Comparison of ENCODE assay signal across 8 cellular contexts in the genomic region with DNA sequence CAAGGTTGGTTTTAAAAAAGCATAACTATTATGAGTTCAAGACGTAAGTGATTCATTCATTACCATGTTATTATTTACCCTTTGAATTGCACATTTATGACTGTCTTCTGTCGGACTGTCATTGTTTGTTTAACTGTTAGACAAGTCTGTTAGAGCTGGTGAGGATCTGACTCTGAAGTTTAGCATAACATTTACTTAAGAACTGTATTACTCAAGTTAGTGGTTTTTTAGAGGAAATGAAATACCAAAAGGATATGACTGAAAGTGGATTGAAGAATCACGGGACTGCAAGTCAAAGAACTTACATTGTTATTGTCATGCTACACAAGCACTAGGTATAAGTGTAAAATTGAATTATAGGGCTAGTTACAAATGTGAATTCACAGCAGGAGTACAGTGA. TPM values are rescaled to one million over a fixed set of nuclear protein-coding genes. Genes with fewer than 3 reads are reported as not detected.
DNase-seq lines count a peak whose midpoint lies in the region; FAIRE-seq and TF ChIP-seq lines count a peak whose summit lies in the region.

No MANE protein-coding gene starts in this region.

- FAIRE-seq in H54 (lab: Jason Lieb, UNC): peak; percentile 61

- H3K4me3 ChIP-seq in MM.1S (ENCODE audit: low read length) (peak overlapping the region; percentile 74), colonic mucosa (no peak overlapping the region), Peyer's patch (no peak overlapping the region)

- no peaks in the 10 kb centered on the region for H3K9me2 ChIP-seq in MM.1S (replicated peaks; ENCODE audit: insufficient read depth, low read length)

- H3F3A ChIP-seq in MM.1S (ENCODE audit: insufficient read depth, low read length): peaks cover 31% of the 10 kb centered on the region

- TF ChIP-seq POLR2A in H54 (IDR thresholded peaks at IDR 0.05; ENCODE audit: low read depth, low read length) (no peak), Peyer's patch (IDR thresholded peaks at IDR 0.05) (no peak)

- H3K4me1 ChIP-seq in MM.1S (ENCODE audit: low read length) (peaks cover 26% of the 10 kb centered on the region), colonic mucosa (no peaks in the 10 kb centered on the region), Peyer's patch (peaks cover 0 to 31% (median 2%) of the 10 kb centered on the region in 4 donors)

- peak overlapping the region; percentile 71 for H3K4me2 ChIP-seq in MM.1S (ENCODE audit: low read depth, low read length)

- H3K9me3 ChIP-seq in MM.1S (replicated peaks; ENCODE audit: insufficient read depth, low read length): no peaks in the 10 kb centered on the region
- H3K9me3 ChIP-seq in colonic mucosa: no peaks in the 10 kb centered on the region
- H3K9me3 ChIP-seq in Peyer's patch: no peaks in the 10 kb centered on the region

- H3K9ac ChIP-seq in MM.1S (ENCODE audit: low read length) (peak overlapping the region; percentile 26; the same call in 1 of the 2 replicates), colonic mucosa (ENCODE audit: low read depth in 2 of 2, low read length in 2 of 2) (no peak overlapping the region)

- H3K36me3 ChIP-seq in MM.1S (replicated peaks; ENCODE audit: insufficient read depth, low read length): no peaks in the 10 kb centered on the region
- H3K36me3 ChIP-seq in colonic mucosa: no peaks in the 10 kb centered on the region
- no peaks in the 10 kb centered on the region for H3K36me3 ChIP-seq in Peyer's patch

- H3K27me3 ChIP-seq in MM.1S (replicated peaks; ENCODE audit: insufficient read depth, low read length) (no peaks in the 10 kb centered on the region), colonic mucosa (no peaks in the 10 kb centered on the region), Peyer's patch (no peaks in the 10 kb centered on the region)

- peaks cover 6% of the 10 kb centered on the region; the same call in 1 of the 2 replicates for H4K20me1 ChIP-seq in MM.1S (ENCODE audit: insufficient read depth, low read length)

- intact Hi-C loops in colonic mucosa (cut with DNase I): no loop called here

- no peak overlapping the region for H2AFZ ChIP-seq in MM.1S (ENCODE audit: low read length)

- TF ChIP-seq CTCF in GM10248 (IDR thresholded peaks at IDR 0.05; ENCODE audit: control extremely low read depth, extremely low read depth, low read depth, missing control alignments) (no peak), MM.1S (IDR thresholded peaks at IDR 0.05; ENCODE audit: low read length) (no peak), colonic mucosa (IDR thresholded peaks at IDR 0.05) (no peak), Peyer's patch (IDR thresholded peaks at IDR 0.05) (no peak)

- H3K79me2 ChIP-seq in MM.1S (ENCODE audit: low read length): peaks cover 74% of the 10 kb centered on the region

- CTCF ChIA-PET in GM10248 (lab: Yijun Ruan, JAX): no interaction called here

- POLR2A ChIA-PET in GM10248 (lab: Yijun Ruan, JAX): no interaction called here

- H3K27ac ChIP-seq in MM.1S (ENCODE audit: low read length) (peak overlapping the region; percentile 84), colonic mucosa (peak overlapping the region; percentile 10), Peyer's patch (no peak overlapping the region)

- peak; percentile 67 for DNase-seq in GM10248 (ENCODE audit: extremely low spot score)
- DNase-seq in H54 (ENCODE audit: insufficient read length, low spot score): peak; percentile 49
- peak; percentile 69 for DNase-seq in MM.1S
- no peak for DNase-seq in colonic mucosa
- DNase-seq in smooth muscle cell of the brain vasculature (ENCODE audit: low read depth, low spot score): peak; percentile 62
- DNase-seq in Peyer's patch: no peak
- DNase-seq in ecto neural progenitor cell (ENCODE audit: low spot score): no peak
- no peak for DNase-seq in amygdala (lab: John Stamatoyannopoulos, UW)

RNA-seq across cellular contexts. Expression of a gene that starts 2.2 kb away (rescaled TPM):
- total RNA-seq in colonic mucosa (1 to 10 TPM; 3.5 to 8.2 TPM), Peyer's patch (10 to 100 TPM in 1 of 4 donors, 1 to 10 TPM in 3; 5.8 to 24.8 (median 7.9) TPM)

Comparison
In these comparisons a context has a peak if more than half of its experiments do, and no peak if none do; other contexts are left out.
1. DNase-seq: peak in GM10248 (single experiment), H54 (single experiment), MM.1S (single experiment) and smooth muscle cell of the brain vasculature (single experiment); none in colonic mucosa (single experiment), Peyer's patch (0 of 3), ecto neural progenitor cell (single experiment) and amygdala (0 of 56).
2. H3K27ac ChIP-seq: peak in MM.1S (single experiment) and colonic mucosa (single experiment); none in Peyer's patch (0 of 4).